In the genomic region with DNA sequence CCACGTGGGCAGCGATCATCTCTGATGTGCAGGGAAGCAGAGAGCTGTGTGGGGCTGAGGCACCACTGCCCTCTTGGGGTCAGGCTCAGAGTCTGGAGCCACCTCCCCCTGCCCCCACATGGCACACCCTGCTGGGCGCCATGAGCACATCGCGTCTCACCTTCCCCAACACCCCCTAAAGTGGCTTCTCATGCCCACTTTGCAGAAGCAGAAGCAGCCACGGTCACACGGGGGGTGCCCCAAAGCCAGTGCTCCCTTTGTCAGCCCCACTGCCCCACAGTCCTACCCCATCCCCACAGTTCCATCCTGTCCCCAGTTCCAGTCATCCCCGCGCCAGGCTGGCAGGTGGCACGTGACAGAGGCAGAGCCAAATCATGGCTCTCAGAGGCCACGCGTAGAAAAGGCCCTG, we compare ENCODE assay signal across 1 cellular context.
TF ChIP-seq lines count a peak whose summit lies in the region.

No MANE protein-coding gene starts in this region.

TF ChIP-seq in HEK293, 187 proteins besides CTCF, POLR2A, EP300 and RAD21 (continued from another document):
- TF ChIP-seq PRDM1 (tag by site-specific recombination; IDR thresholded peaks at IDR 0.05) (no peak), ZNF768 (tag by site-specific recombination; IDR thresholded peaks at IDR 0.05) (no peak), ZNF133 (tag by site-specific recombination; IDR thresholded peaks at IDR 0.05) (no peak), ZNF416 (tag by site-specific recombination; IDR thresholded peaks at IDR 0.05) (no peak), ZNF354C (tag by site-specific recombination; IDR thresholded peaks at IDR 0.05; ENCODE audit: borderline replicate concordance, low read depth) (no peak), ZNF623 (tag by site-specific recombination; IDR thresholded peaks at IDR 0.05) (no peak)
